25 cellular contexts compared by ENCODE assay signal in genomic region chr12:15963271-15963670, GRCh38. TPM values are rescaled to one million over a fixed set of nuclear protein-coding genes. Genes with fewer than 3 reads are reported as not detected.
DNase-seq lines count a peak whose midpoint lies in the region; ATAC-seq, FAIRE-seq and TF ChIP-seq lines count a peak whose summit lies in the region.
"Had no signal": no experiment of that assay in that cellular context is flagged by ENCODE, and none has a peak within 500 bp of the region (broad histone marks: within the 10 kb centered on the region; RNA-seq: fewer than 3 reads in every experiment).

No MANE protein-coding gene starts in this region.

- no peak for ATAC-seq in A549
- ATAC-seq: Right ventricle myocardium inferior, T-cell had no signal

- H3K4me1 ChIP-seq in A549 (peaks cover 9% of the 10 kb centered on the region; the same call in 2 of the 3 replicates), BE2C (no peaks in the 10 kb centered on the region; the same call in 1 of the 2 replicates)
- H3K4me1 ChIP-seq: left ventricle myocardium inferior, neural progenitor cell, uterus had no signal

- no peak for TF ChIP-seq RAD21 in A549 (conservative IDR thresholded peaks at IDR 0.05 in 1 of 2, IDR thresholded peaks at IDR 0.05 in 1 of 2)

- POLR2A ChIA-PET in A549 (lab: Yijun Ruan, JAX), result interaction anchor here (0.6 kb wide), 1 partner anchor 24 kb away, joined by 3 read pairs; no protein-coding TSS in a partner anchor

- no peak for TF ChIP-seq EP300 in A549 (IDR thresholded peaks at IDR 0.05)

- no peak overlapping the region for H3K4me3 ChIP-seq in A549
- no peak overlapping the region for H3K4me3 ChIP-seq in brain microvascular endothelial cell (ENCODE audit: low read depth, low read length)
- H3K4me3 ChIP-seq in foreskin fibroblast (ENCODE audit: low read depth in 1 of 2, low read length in 2 of 2), result no peak overlapping the region
- no peak overlapping the region for H3K4me3 ChIP-seq in BE2C (ENCODE audit: low read depth, low read length)
- H3K4me3 ChIP-seq: left ventricle myocardium inferior, neural progenitor cell, uterus had no signal

- DNase-seq in A549 (ENCODE audit: low read depth in 1 of 2, low spot score in 1 of 2), result no peak
- peak; percentile 29 for DNase-seq in HT-29 (ENCODE audit: low spot score)
- no peak for DNase-seq in brain microvascular endothelial cell
- peak; percentile 30 to 59 for DNase-seq in foreskin fibroblast
- DNase-seq in stimulated activated naive CD4-positive, alpha-beta T cell (lab: John Stamatoyannopoulos, UW), result no peak
- no peak for DNase-seq in BE2C
- DNase-seq in DMS 273 (lab: John Stamatoyannopoulos, UW; ENCODE audit: unreplicated experiment), result no peak
- DNase-seq in globus pallidus (ENCODE audit: low spot score), result no peak
- DNase-seq: 8988T; activated CD8-positive, alpha-beta memory T cell treated with anti-CD3 and anti-CD28 coated beads, Interleukin-2, amount 50 U/mL, for 48 hours; activated effector memory CD4-positive, alpha-beta T cell treated with anti-CD3 and anti-CD28 coated beads, Interleukin-2, amount 50 U/mL, for 16 hours; amniotic stem cell; C1 segment of cervical spinal cord; foreskin melanocyte; Karpas-422; left ventricle myocardium inferior; NCI-H1092 treated with DMSO at 0.1 percent for 48 hours; NCI-H2081 treated with DMSO at 0.1 percent for 48 hours; stimulated activated CD4-positive, alpha-beta T cell treated with anti-CD3 and anti-CD28 coated beads, Interleukin-12 subunit alpha, Interleukin-12 subunit beta, amount 100 ng/mL, for 4 hours; stimulated activated CD8-positive, alpha-beta memory T cell treated with anti-CD3 and anti-CD28 coated beads, Interleukin-4, amount 100 ng/mL, for 48 hours; substantia nigra; T-cell; uterus had no signal

- WGBS in A549 (ENCODE audit: missing lambda C conversion rate), result 67% methylated on average over 1 of the region's 1 CpG

- H3K36me3 ChIP-seq in brain microvascular endothelial cell (replicated peaks) (no peaks in the 10 kb centered on the region), BE2C (peaks cover 6% of the 10 kb centered on the region)
- H3K36me3 ChIP-seq: neural progenitor cell, uterus had no signal

- no peaks in the 10 kb centered on the region for H3K27me3 ChIP-seq in brain microvascular endothelial cell (replicated peaks)
- no peaks in the 10 kb centered on the region for H3K27me3 ChIP-seq in BE2C
- H3K27me3 ChIP-seq: neural progenitor cell, uterus had no signal

- no peak for TF ChIP-seq POLR2A in A549 (IDR thresholded peaks at IDR 0.05; ENCODE audit: low read length)

- H3K27ac ChIP-seq in A549, result no peak overlapping the region
- H3K27ac ChIP-seq in brain microvascular endothelial cell, result peak overlapping the region; percentile 29
- H3K27ac ChIP-seq: left ventricle myocardium inferior, neural progenitor cell, uterus had no signal

- H3K9me3 ChIP-seq in A549 (no peaks in the 10 kb centered on the region), BE2C (no peaks in the 10 kb centered on the region)
- H3K9me3 ChIP-seq: left ventricle myocardium inferior, uterus had no signal

- peak overlapping the region; percentile 21; the same call in 1 of the 3 replicates for H3K4me2 ChIP-seq in A549
- H3K4me2 ChIP-seq: neural progenitor cell had no signal

- TF ChIP-seq CTCF in A549 (IDR thresholded peaks at IDR 0.05), result no peak
- no peak for TF ChIP-seq CTCF in brain microvascular endothelial cell (IDR thresholded peaks at IDR 0.05; ENCODE audit: low read depth, low read length, missing control alignments)
- TF ChIP-seq CTCF in foreskin fibroblast (IDR thresholded peaks at IDR 0.05; ENCODE audit: low read depth, low read length), result no peak
- no peak for TF ChIP-seq CTCF in BE2C (IDR thresholded peaks at IDR 0.05; ENCODE audit: low read depth, low read length)

- CTCF ChIA-PET in A549 (lab: Yijun Ruan, JAX), result interaction anchor here (0.6 kb wide), 1 partner anchor 103 kb away, joined by 3 read pairs; no protein-coding TSS in a partner anchor

- peak; percentile 28 for FAIRE-seq in A549 (lab: Jason Lieb, UNC)

- in situ Hi-C loops in brain microvascular endothelial cell (cut with HindIII; ENCODE audit: low pct_ligation_motif_present, low sequenced_read_pairs), result no loop called here

TF ChIP-seq in A549, 52 proteins besides CTCF, POLR2A, EP300 and RAD21:
- no peak for TF ChIP-seq MAX (IDR thresholded peaks at IDR 0.05)
- TF ChIP-seq, protein P1, sequence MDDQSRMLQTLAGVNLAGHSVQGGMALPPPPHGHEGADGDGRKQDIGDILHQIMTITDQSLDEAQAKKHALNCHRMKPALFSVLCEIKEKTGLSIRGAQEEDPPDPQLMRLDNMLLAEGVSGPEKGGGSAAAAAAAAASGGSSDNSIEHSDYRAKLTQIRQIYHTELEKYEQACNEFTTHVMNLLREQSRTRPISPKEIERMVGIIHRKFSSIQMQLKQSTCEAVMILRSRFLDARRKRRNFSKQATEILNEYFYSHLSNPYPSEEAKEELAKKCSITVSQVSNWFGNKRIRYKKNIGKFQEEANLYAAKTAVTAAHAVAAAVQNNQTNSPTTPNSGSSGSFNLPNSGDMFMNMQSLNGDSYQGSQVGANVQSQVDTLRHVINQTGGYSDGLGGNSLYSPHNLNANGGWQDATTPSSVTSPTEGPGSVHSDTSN (IDR thresholded peaks at IDR 0.05), result no peak
- no peak for TF ChIP-seq PHF8 (IDR thresholded peaks at IDR 0.05; ENCODE audit: borderline replicate concordance, low read depth)
- TF ChIP-seq E2F6 (IDR thresholded peaks at IDR 0.05; ENCODE audit: borderline replicate concordance, low read depth), result no peak

RNA-seq across cellular contexts. Expression of gene DERA, which starts 52.1 kb away (rescaled TPM):
- 50.5 and 65.0 TPM in 2 replicates for polyA plus RNA-seq in A549 (2011; rRNA removed)
- polyA plus RNA-seq in A549 (2012; cell fraction: cytosol; rRNA removed), result 22.5 and 26.4 TPM in 2 replicates
- polyA plus RNA-seq in A549 (2012; cell fraction: nucleus; rRNA removed), result 8.0 and 15.7 TPM in 2 replicates
- 45.2 to 49.4 TPM (median 45.3 TPM) in 3 replicates for polyA plus RNA-seq in A549 (2017; fragmentation: RNase III; extraction: RNeasy Plus Mini Kit Qiagen cat#74134 plus additional on column Dnase treatment)
- polyA minus RNA-seq in A549 (2011; rRNA and poly(A)+ RNA removed), result 23.4 and 31.0 TPM in 2 replicates
- 26.4 and 38.0 TPM in 2 replicates for total RNA-seq in HT-29 (2014; rRNA removed; shearing (Covaris generic))
- polyA plus RNA-seq in BE2C (2012; ENCODE audit: insufficient read depth, insufficient read length, low read depth), result 8.5 TPM

Comparison
In these comparisons a context has a peak if more than half of its experiments do, and no peak if none do; other contexts are left out.
1. DNase-seq: peak in HT-29 (single experiment) and foreskin fibroblast (2 of 2); none in A549 (0 of 2), brain microvascular endothelial cell (single experiment), stimulated activated naive CD4-positive, alpha-beta T cell (0 of 6), BE2C (single experiment), DMS 273 (single experiment) and globus pallidus (single experiment).